Comparison of ENCODE assay signal across 9 cellular contexts in genomic region chr18:13943338-13943737, GRCh38. TPM values are rescaled to one million over a fixed set of nuclear protein-coding genes. Genes with fewer than 3 reads are reported as not detected.
"Had no signal": no experiment of that assay in that cellular context is flagged by ENCODE, and none has a peak within 500 bp of the region (broad histone marks: within the 10 kb centered on the region; RNA-seq: fewer than 3 reads in every experiment).

No MANE protein-coding gene starts in this region.

- H3K27me3 Mint-ChIP-seq: IgD-negative memory B cell had no signal

- H3K4me3 Mint-ChIP-seq: IgD-negative memory B cell had no signal

- H3K27ac ChIP-seq: HL-60 had no signal

- H3K4me3 ChIP-seq: K562 had no signal

- ATAC-seq: HepG2, K562 had no signal

- DNase-seq: IMR-90, KBM-7, KG1 had no signal

- H3K36me3 Mint-ChIP-seq: IgD-negative memory B cell had no signal

RNA-seq across cellular contexts. Expression of gene MC2R, which starts 28.0 kb away (rescaled TPM):
- total RNA-seq: HepG2, HT-29, HT1080, IMR-90, K562 had no signal
